ENCODE assay signal across 24 cellular contexts in genomic region chr7:15862781-15863165, GRCh38.
"Had no signal": no experiment of that assay in that cellular context is flagged by ENCODE, and none has a peak within 500 bp of the region (broad histone marks: within the 10 kb centered on the region; RNA-seq: fewer than 3 reads in every experiment).

No MANE protein-coding gene starts in this region.

- H3K9me3 Mint-ChIP-seq: activated CD4-positive, alpha-beta T cell treated with anti-CD3 and anti-CD28 coated beads, Interleukin-2, amount 10 ng/mL, durations not matched to agents 24 days and 14 days had no signal

- H3K27me3 ChIP-seq: esophagus squamous epithelium, right atrium auricular region, stomach, upper lobe of left lung had no signal

- H3K27me3 Mint-ChIP-seq: activated CD4-positive, alpha-beta T cell treated with anti-CD3 and anti-CD28 coated beads, Interleukin-2, amount 10 ng/mL, durations not matched to agents 24 days and 14 days; activated naive CD4-positive, alpha-beta T cell treated with anti-CD3 and anti-CD28 coated beads, Interleukin-2, amount 10 ng/mL, durations not matched to agents 7 days and 5 days; activated naive CD8-positive, alpha-beta T cell treated with anti-CD3 and anti-CD28 coated beads, Interleukin-2, amount 50 U/mL, for 24 hours; central memory CD8-positive, alpha-beta T cell; progenitor cell of endocrine pancreas had no signal

- H3K4me1 Mint-ChIP-seq: activated CD4-positive, alpha-beta T cell treated with anti-CD3 and anti-CD28 coated beads, Interleukin-2, amount 10 ng/mL, durations not matched to agents 24 days and 14 days; activated naive CD4-positive, alpha-beta T cell treated with anti-CD3 and anti-CD28 coated beads, Interleukin-2, amount 10 ng/mL, durations not matched to agents 7 days and 5 days; activated naive CD8-positive, alpha-beta T cell treated with anti-CD3 and anti-CD28 coated beads, Interleukin-2, amount 50 U/mL, for 24 hours; central memory CD8-positive, alpha-beta T cell had no signal

- ATAC-seq: activated CD8-positive, alpha-beta T cell treated with anti-CD3 and anti-CD28 coated beads, Interleukin-2, amount 10 ng/mL, durations not matched to agents 7 days and 5 days; activated naive CD8-positive, alpha-beta T cell treated with anti-CD3 and anti-CD28 coated beads, Interleukin-2, amount 50 U/mL, for 24 hours; activated T-cell treated with anti-CD3 and anti-CD28 coated beads, Interleukin-2, amount 50 U/mL, for 4 hours had no signal

- H3K4me3 ChIP-seq: esophagus squamous epithelium, lung, right atrium auricular region, stomach, upper lobe of left lung had no signal

- H3K4me1 ChIP-seq: esophagus squamous epithelium, right atrium auricular region, stomach, upper lobe of left lung had no signal

- H3K27ac ChIP-seq: esophagus squamous epithelium, right atrium auricular region, stomach, upper lobe of left lung had no signal

- H3K9me3 ChIP-seq: esophagus squamous epithelium, right atrium auricular region, stomach, upper lobe of left lung had no signal

- H3K4me3 Mint-ChIP-seq: activated CD4-positive, alpha-beta T cell treated with anti-CD3 and anti-CD28 coated beads, Interleukin-2, amount 10 ng/mL, durations not matched to agents 24 days and 14 days; activated CD8-positive, alpha-beta T cell treated with anti-CD3 and anti-CD28 coated beads, Interleukin-2, amount 10 ng/mL, durations not matched to agents 7 days and 5 days; activated naive CD4-positive, alpha-beta T cell treated with anti-CD3 and anti-CD28 coated beads, Interleukin-2, amount 10 ng/mL, durations not matched to agents 7 days and 5 days; activated naive CD8-positive, alpha-beta T cell treated with anti-CD3 and anti-CD28 coated beads, Interleukin-2, amount 50 U/mL, for 24 hours; activated T-cell treated with anti-CD3 and anti-CD28 coated beads, Interleukin-2, amount 50 U/mL, for 4 hours; central memory CD8-positive, alpha-beta T cell; nephron progenitor cell had no signal

- H3K36me3 Mint-ChIP-seq: activated naive CD4-positive, alpha-beta T cell treated with anti-CD3 and anti-CD28 coated beads, Interleukin-2, amount 10 ng/mL, durations not matched to agents 7 days and 5 days had no signal

- H3K36me3 ChIP-seq: esophagus squamous epithelium, right atrium auricular region, stomach, upper lobe of left lung had no signal

- DNase-seq: activated CD4-positive, alpha-beta T cell treated with anti-CD3 and anti-CD28 coated beads, Interleukin-2, amount 10 ng/mL, durations not matched to agents 24 days and 14 days; activated CD8-positive, alpha-beta memory T cell treated with anti-CD3 and anti-CD28 coated beads, Interleukin-2, amount 50 U/mL, for 4 hours; activated CD8-positive, alpha-beta T cell treated with anti-CD3 and anti-CD28 coated beads, Interleukin-2, amount 10 ng/mL, durations not matched to agents 7 days and 5 days; activated naive CD4-positive, alpha-beta T cell treated with anti-CD3 and anti-CD28 coated beads, Interleukin-2, amount 10 ng/mL, durations not matched to agents 7 days and 5 days; activated naive CD8-positive, alpha-beta T cell treated with anti-CD3 and anti-CD28 coated beads, Interleukin-2, amount 50 U/mL, for 24 hours; activated T-cell treated with anti-CD3 and anti-CD28 coated beads, Interleukin-2, amount 50 U/mL, for 4 hours; cortex of kidney; effector CD4-positive, alpha-beta T cell; esophagus squamous epithelium; foreskin fibroblast; hippocampal formation; islet precursor cell; midbrain; nephron progenitor cell; occipital lobe; small intestine; stimulated activated CD4-positive, alpha-beta T cell treated with anti-CD3 and anti-CD28 coated beads, Interleukin-4, amount 100 ng/mL, for 1 hour; stomach; T-helper 9 cell; upper lobe of left lung had no signal

- H3K27ac Mint-ChIP-seq: activated CD4-positive, alpha-beta T cell treated with anti-CD3 and anti-CD28 coated beads, Interleukin-2, amount 10 ng/mL, durations not matched to agents 24 days and 14 days; activated CD8-positive, alpha-beta T cell treated with anti-CD3 and anti-CD28 coated beads, Interleukin-2, amount 10 ng/mL, durations not matched to agents 7 days and 5 days; activated naive CD4-positive, alpha-beta T cell treated with anti-CD3 and anti-CD28 coated beads, Interleukin-2, amount 10 ng/mL, durations not matched to agents 7 days and 5 days; activated naive CD8-positive, alpha-beta T cell treated with anti-CD3 and anti-CD28 coated beads, Interleukin-2, amount 50 U/mL, for 24 hours; nephron progenitor cell; progenitor cell of endocrine pancreas had no signal
